Comparison of ENCODE assay signal across 1 cellular context in the genomic region with DNA sequence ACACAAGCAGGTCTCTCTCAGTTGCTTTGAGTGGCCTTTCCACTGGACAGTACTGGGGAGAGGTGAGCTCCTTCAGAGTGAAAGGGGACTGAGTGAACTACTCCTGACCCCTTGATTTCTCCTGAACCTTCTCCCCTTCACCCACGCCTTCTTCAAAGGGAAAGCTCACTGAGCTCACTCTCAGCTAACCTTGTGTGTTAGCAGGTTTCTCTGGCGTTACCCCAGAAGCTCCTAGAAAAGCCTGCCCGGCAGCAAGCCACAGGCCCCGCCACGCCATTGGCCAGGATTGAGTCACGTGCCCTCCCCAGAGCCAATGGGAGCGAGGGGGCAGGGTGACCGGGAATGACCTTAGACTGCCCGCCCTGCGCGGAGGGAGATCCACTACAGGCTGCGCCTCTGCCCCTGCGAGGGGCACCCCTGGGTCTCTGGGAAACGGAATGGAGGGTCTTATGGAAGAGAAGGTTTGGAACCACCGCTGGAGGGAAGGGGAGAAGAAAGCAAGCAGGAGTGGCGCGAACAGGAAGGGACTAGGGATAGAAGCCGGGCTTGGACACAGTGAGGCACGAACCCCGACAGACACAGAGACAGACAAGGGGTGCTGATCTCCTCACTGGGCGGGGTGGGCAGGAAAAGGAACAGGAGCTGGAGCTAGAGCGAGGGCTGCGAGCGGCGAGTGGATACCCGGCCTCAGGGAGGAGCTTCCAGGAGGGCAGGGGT.
TF ChIP-seq lines count a peak whose summit lies in the region.

No MANE protein-coding gene starts in this region.

TF ChIP-seq in K562, 482 proteins besides CTCF, POLR2A, EP300 and RAD21 (continued from another document):
- TF ChIP-seq, protein P1, sequence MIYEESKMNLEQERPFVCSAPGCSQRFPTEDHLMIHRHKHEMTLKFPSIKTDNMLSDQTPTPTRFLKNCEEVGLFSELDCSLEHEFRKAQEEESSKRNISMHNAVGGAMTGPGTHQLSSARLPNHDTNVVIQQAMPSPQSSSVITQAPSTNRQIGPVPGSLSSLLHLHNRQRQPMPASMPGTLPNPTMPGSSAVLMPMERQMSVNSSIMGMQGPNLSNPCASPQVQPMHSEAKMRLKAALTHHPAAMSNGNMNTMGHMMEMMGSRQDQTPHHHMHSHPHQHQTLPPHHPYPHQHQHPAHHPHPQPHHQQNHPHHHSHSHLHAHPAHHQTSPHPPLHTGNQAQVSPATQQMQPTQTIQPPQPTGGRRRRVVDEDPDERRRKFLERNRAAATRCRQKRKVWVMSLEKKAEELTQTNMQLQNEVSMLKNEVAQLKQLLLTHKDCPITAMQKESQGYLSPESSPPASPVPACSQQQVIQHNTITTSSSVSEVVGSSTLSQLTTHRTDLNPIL (CRISPR knock-in tag; IDR thresholded peaks at IDR 0.05), result no peak
- TF ChIP-seq ZNF431 (CRISPR knock-in tag; IDR thresholded peaks at IDR 0.05) (no peak), POLR2H (tag; IDR thresholded peaks at IDR 0.05; ENCODE audit: low read depth) (peak; percentile 81), ZBTB17 (CRISPR knock-in tag; IDR thresholded peaks at IDR 0.05) (0 out of 2 replicates have a peak, but pooled peaks have one; percentile 43), ZNF12 (CRISPR knock-in tag; IDR thresholded peaks at IDR 0.05) (no peak), MYNN (IDR thresholded peaks at IDR 0.05) (peak; percentile 74), MYNN (CRISPR knock-in tag; IDR thresholded peaks at IDR 0.05) (no peak), MYBL2 (IDR thresholded peaks at IDR 0.05; ENCODE audit: low read depth) (no peak), MYBL2 (CRISPR knock-in tag; IDR thresholded peaks at IDR 0.05; ENCODE audit: borderline replicate concordance) (no peak), ZBTB40 (IDR thresholded peaks at IDR 0.05) (peak; percentile 40; the same call in 1 of the 2 replicates), ZBTB40 (CRISPR knock-in tag; IDR thresholded peaks at IDR 0.05) (no peak), PHTF2 (CRISPR knock-in tag; IDR thresholded peaks at IDR 0.05) (no peak), KLF10 (CRISPR knock-in tag; IDR thresholded peaks at IDR 0.05) (no peak), RBM25 (IDR thresholded peaks at IDR 0.05; ENCODE audit: low read depth, low read length, severe bottlenecking) (peak; percentile 92), SREBF2 (CRISPR knock-in tag; IDR thresholded peaks at IDR 0.05) (0 out of 2 replicates have a peak, but pooled peaks have one; percentile 20), ARID3B (CRISPR knock-in tag; IDR thresholded peaks at IDR 0.05; ENCODE audit: borderline replicate concordance) (no peak), TAF7 (tag; IDR thresholded peaks at IDR 0.05) (peak; percentile 93), RBBP5 (IDR thresholded peaks at IDR 0.05; ENCODE audit: borderline replicate concordance, insufficient read depth, low read length, poor library complexity, severe bottlenecking) (peak; percentile 74), HDAC2 (IDR thresholded peaks at IDR 0.05) (peak; percentile 75), MEF2A (IDR thresholded peaks at IDR 0.05; ENCODE audit: control insufficient read depth, low read depth, low read length) (no peak), ZC3H4 (CRISPR knock-in tag; IDR thresholded peaks at IDR 0.05; ENCODE audit: borderline replicate concordance) (no peak), SMARCA4 (IDR thresholded peaks at IDR 0.05) (peak; percentile 40; the same call in 1 of the 2 replicates), ZKSCAN3 (CRISPR knock-in tag; IDR thresholded peaks at IDR 0.05) (no peak), ZNF436 (CRISPR knock-in tag; IDR thresholded peaks at IDR 0.05) (no peak), PKNOX1 (IDR thresholded peaks at IDR 0.05) (peak; percentile 38; the same call in 1 of the 2 replicates), SP1 (CRISPR knock-in tag; IDR thresholded peaks at IDR 0.05) (peak; percentile 76), NR2C2 (CRISPR knock-in tag; IDR thresholded peaks at IDR 0.05) (peak; percentile 65; the same call in 1 of the 2 replicates), NR2C2 (tag; IDR thresholded peaks at IDR 0.05) (peak; percentile 90), LEF1 (IDR thresholded peaks at IDR 0.05) (peak; percentile 75; the same call in 1 of the 2 replicates), HES1 (IDR thresholded peaks at IDR 0.05; ENCODE audit: low read depth) (peak; percentile 39; the same call in 1 of the 2 replicates), RBM22 (IDR thresholded peaks at IDR 0.05; ENCODE audit: low read depth, low read length, poor library complexity, severe bottlenecking) (no peak), BRD9 (IDR thresholded peaks at IDR 0.05; ENCODE audit: low read depth, partially characterized antibody) (peak; percentile 56), NR1H2 (CRISPR knock-in tag; IDR thresholded peaks at IDR 0.05) (peak; percentile 99), POLR2AphosphoS2 (IDR thresholded peaks at IDR 0.05; ENCODE audit: low read length) (peak; percentile 88; the same call in 1 of the 2 replicates)
- TF ChIP-seq, protein P2, sequence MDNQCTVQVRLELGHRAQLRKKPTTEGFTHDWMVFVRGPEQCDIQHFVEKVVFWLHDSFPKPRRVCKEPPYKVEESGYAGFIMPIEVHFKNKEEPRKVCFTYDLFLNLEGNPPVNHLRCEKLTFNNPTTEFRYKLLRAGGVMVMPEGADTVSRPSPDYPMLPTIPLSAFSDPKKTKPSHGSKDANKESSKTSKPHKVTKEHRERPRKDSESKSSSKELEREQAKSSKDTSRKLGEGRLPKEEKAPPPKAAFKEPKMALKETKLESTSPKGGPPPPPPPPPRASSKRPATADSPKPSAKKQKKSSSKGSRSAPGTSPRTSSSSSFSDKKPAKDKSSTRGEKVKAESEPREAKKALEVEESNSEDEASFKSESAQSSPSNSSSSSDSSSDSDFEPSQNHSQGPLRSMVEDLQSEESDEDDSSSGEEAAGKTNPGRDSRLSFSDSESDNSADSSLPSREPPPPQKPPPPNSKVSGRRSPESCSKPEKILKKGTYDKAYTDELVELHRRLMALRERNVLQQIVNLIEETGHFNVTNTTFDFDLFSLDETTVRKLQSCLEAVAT (IDR thresholded peaks at IDR 0.05), result peak; percentile 58 to 73; a peak in 3 of 4 replicates
- TF ChIP-seq, protein P3, sequence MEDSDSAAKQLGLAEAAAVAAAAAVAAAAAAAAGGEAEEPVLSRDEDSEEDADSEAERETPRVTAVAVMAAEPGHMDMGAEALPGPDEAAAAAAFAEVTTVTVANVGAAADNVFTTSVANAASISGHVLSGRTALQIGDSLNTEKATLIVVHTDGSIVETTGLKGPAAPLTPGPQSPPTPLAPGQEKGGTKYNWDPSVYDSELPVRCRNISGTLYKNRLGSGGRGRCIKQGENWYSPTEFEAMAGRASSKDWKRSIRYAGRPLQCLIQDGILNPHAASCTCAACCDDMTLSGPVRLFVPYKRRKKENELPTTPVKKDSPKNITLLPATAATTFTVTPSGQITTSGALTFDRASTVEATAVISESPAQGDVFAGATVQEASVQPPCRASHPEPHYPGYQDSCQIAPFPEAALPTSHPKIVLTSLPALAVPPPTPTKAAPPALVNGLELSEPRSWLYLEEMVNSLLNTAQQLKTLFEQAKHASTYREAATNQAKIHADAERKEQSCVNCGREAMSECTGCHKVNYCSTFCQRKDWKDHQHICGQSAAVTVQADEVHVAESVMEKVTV (CRISPR knock-in tag; IDR thresholded peaks at IDR 0.05), result no peak
